ENCODE assay signal across 22 cellular contexts in the genomic region with DNA sequence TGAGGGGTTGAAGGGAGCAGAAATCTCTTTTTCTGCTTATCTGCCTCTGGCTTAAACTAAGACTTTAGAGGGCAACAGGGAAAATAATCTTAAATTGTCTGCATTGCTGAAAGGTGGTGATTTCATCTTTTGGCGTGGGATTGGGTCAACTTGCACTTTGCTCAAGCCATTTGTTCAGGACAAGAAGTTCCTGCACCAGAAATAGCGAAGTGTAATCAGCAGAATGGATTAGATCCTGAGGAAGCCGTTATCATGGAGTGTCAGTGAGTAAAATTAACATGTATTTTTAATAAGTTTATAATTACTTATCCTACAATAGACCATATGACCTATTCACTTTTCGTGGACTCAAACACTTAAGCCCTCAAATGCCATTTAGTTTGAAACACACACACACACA.
"Had no signal": no experiment of that assay in that cellular context is flagged by ENCODE, and none has a peak within 500 bp of the region (broad histone marks: within the 10 kb centered on the region; RNA-seq: fewer than 3 reads in every experiment).

No MANE protein-coding gene starts in this region.

- H3K4me1 ChIP-seq: body of pancreas, left lung, suprapubic skin, transverse colon, uterus had no signal

- H3K27me3 ChIP-seq: body of pancreas, left lung, ovary, sigmoid colon, suprapubic skin, transverse colon, uterus had no signal

- H3K27me3 Mint-ChIP-seq: activated B cell treated with CpG ODN at 0.5 μM for 24 hours; activated CD4-positive, alpha-beta T cell treated with anti-CD3 and anti-CD28 coated beads, Interleukin-2, amount 10 ng/mL, durations not matched to agents 24 days and 14 days; activated CD8-positive, alpha-beta T cell treated with anti-CD3 and anti-CD28 coated beads for 36 hours; activated naive CD8-positive, alpha-beta T cell treated with anti-CD3 and anti-CD28 coated beads for 36 hours; activated T-helper 17 cell treated with anti-CD3 and anti-CD28 coated beads, Interleukin-2, amount 50 U/mL, for 72 hours; naive thymus-derived CD8-positive, alpha-beta T cell; stimulated activated naive CD8-positive, alpha-beta T cell treated with anti-CD3 and anti-CD28 coated beads, Interleukin-15, Interleukin-2, amounts not matched to agents 100 ng/mL and 50 ng/mL, for 24 hours had no signal

- H3K36me3 ChIP-seq: left lung, ovary, sigmoid colon, suprapubic skin, transverse colon, uterus had no signal

- ATAC-seq: activated CD8-positive, alpha-beta T cell treated with anti-CD3 and anti-CD28 coated beads for 36 hours; activated T-helper 17 cell treated with anti-CD3 and anti-CD28 coated beads, Interleukin-2, amount 50 U/mL, for 72 hours; body of pancreas; effector memory CD8-positive, alpha-beta T cell; left lung; naive thymus-derived CD8-positive, alpha-beta T cell had no signal

- H3K9me3 ChIP-seq: body of pancreas, left lung, ovary, sigmoid colon, suprapubic skin, transverse colon, uterus had no signal

- H3K9me3 Mint-ChIP-seq: activated B cell treated with CpG ODN at 0.5 μM for 24 hours; activated CD4-positive, alpha-beta T cell treated with anti-CD3 and anti-CD28 coated beads, Interleukin-2, amount 10 ng/mL, durations not matched to agents 24 days and 14 days; activated CD8-positive, alpha-beta T cell treated with anti-CD3 and anti-CD28 coated beads for 36 hours; activated naive CD8-positive, alpha-beta T cell treated with anti-CD3 and anti-CD28 coated beads for 36 hours; activated T-helper 17 cell treated with anti-CD3 and anti-CD28 coated beads, Interleukin-2, amount 50 U/mL, for 72 hours; effector memory CD8-positive, alpha-beta T cell; naive thymus-derived CD8-positive, alpha-beta T cell; stimulated activated naive CD8-positive, alpha-beta T cell treated with anti-CD3 and anti-CD28 coated beads, Interleukin-15, Interleukin-2, amounts not matched to agents 100 ng/mL and 50 ng/mL, for 24 hours had no signal

- H3K27ac Mint-ChIP-seq: activated B cell treated with CpG ODN at 0.5 μM for 24 hours; activated CD4-positive, alpha-beta T cell treated with anti-CD3 and anti-CD28 coated beads, Interleukin-2, amount 10 ng/mL, durations not matched to agents 24 days and 14 days; activated CD8-positive, alpha-beta T cell treated with anti-CD3 and anti-CD28 coated beads for 36 hours; activated naive CD8-positive, alpha-beta T cell treated with anti-CD3 and anti-CD28 coated beads for 36 hours; activated T-helper 17 cell treated with anti-CD3 and anti-CD28 coated beads, Interleukin-2, amount 50 U/mL, for 72 hours; effector memory CD8-positive, alpha-beta T cell; naive thymus-derived CD8-positive, alpha-beta T cell; stimulated activated naive CD8-positive, alpha-beta T cell treated with anti-CD3 and anti-CD28 coated beads, Interleukin-15, Interleukin-2, amounts not matched to agents 100 ng/mL and 50 ng/mL, for 24 hours had no signal

- H3K27ac ChIP-seq: body of pancreas, left lung, ovary, sigmoid colon, suprapubic skin, transverse colon, uterus had no signal

- H3K4me3 ChIP-seq: body of pancreas, left lung, ovary, sigmoid colon, suprapubic skin, transverse colon, uterus had no signal

- DNase-seq: activated B cell treated with CpG ODN at 0.5 μM for 24 hours; activated CD4-positive, alpha-beta T cell treated with anti-CD3 and anti-CD28 coated beads, Interleukin-2, amount 10 ng/mL, durations not matched to agents 24 days and 14 days; activated CD8-positive, alpha-beta T cell treated with anti-CD3 and anti-CD28 coated beads for 36 hours; activated naive CD4-positive, alpha-beta T cell; activated naive CD8-positive, alpha-beta T cell treated with anti-CD3 and anti-CD28 coated beads for 36 hours; activated T-cell treated with anti-CD3 and anti-CD28 coated beads, Interleukin-2, amount 50 U/mL, for 1 hour; amygdala; caudate nucleus; effector memory CD8-positive, alpha-beta T cell; hippocampal formation; left lung; mesenchymal stem cell; naive thymus-derived CD8-positive, alpha-beta T cell; ovary; sigmoid colon; stimulated activated CD4-positive, alpha-beta T cell treated with anti-CD3 and anti-CD28 coated beads, Interleukin-2, amount 100 ng/mL, for 24 hours; transverse colon had no signal

- H3K4me3 Mint-ChIP-seq: activated B cell treated with CpG ODN at 0.5 μM for 24 hours; activated CD4-positive, alpha-beta T cell treated with anti-CD3 and anti-CD28 coated beads, Interleukin-2, amount 10 ng/mL, durations not matched to agents 24 days and 14 days; activated CD8-positive, alpha-beta T cell treated with anti-CD3 and anti-CD28 coated beads for 36 hours; activated naive CD8-positive, alpha-beta T cell treated with anti-CD3 and anti-CD28 coated beads for 36 hours; activated T-helper 17 cell treated with anti-CD3 and anti-CD28 coated beads, Interleukin-2, amount 50 U/mL, for 72 hours; effector memory CD8-positive, alpha-beta T cell; naive thymus-derived CD8-positive, alpha-beta T cell; stimulated activated naive CD8-positive, alpha-beta T cell treated with anti-CD3 and anti-CD28 coated beads, Interleukin-15, Interleukin-2, amounts not matched to agents 100 ng/mL and 50 ng/mL, for 24 hours had no signal

- H3K36me3 Mint-ChIP-seq: activated naive CD8-positive, alpha-beta T cell treated with anti-CD3 and anti-CD28 coated beads for 36 hours; naive thymus-derived CD8-positive, alpha-beta T cell had no signal
